9 cellular contexts compared by ENCODE assay signal in genomic region chr17:82257473-82257872, GRCh38.
DNase-seq lines count a peak whose midpoint lies in the region; ATAC-seq and TF ChIP-seq lines count a peak whose summit lies in the region.
"Had no signal": no experiment of that assay in that cellular context is flagged by ENCODE, and none has a peak within 500 bp of the region (broad histone marks: within the 10 kb centered on the region; RNA-seq: fewer than 3 reads in every experiment).

No MANE protein-coding gene starts in this region.

- H3K27me3 Mint-ChIP-seq in stimulated activated naive CD8-positive, alpha-beta T cell treated with anti-CD3 and anti-CD28 coated beads, Interleukin-15, Interleukin-2, amounts not matched to agents 100 ng/mL and 50 ng/mL, for 24 hours = no peaks in the 10 kb centered on the region

- no peak overlapping the region for H3K4me3 Mint-ChIP-seq in stimulated activated naive CD8-positive, alpha-beta T cell treated with anti-CD3 and anti-CD28 coated beads, Interleukin-15, Interleukin-2, amounts not matched to agents 100 ng/mL and 50 ng/mL, for 24 hours

- peaks cover 77% of the 10 kb centered on the region for H3K36me3 ChIP-seq in ACC112 (ENCODE audit: insufficient read depth, low read length)
- H3K36me3 ChIP-seq: ovary had no signal

- peak overlapping the region; percentile 74 for H3K27ac ChIP-seq in ACC112 (ENCODE audit: low read depth, low read length)
- H3K27ac ChIP-seq: ovary had no signal

- H3K79me2 ChIP-seq in ACC112 (ENCODE audit: control insufficient read depth, insufficient read depth, low read length, unreplicated experiment) = peaks cover 80% of the 10 kb centered on the region

- H3K27me3 ChIP-seq in ACC112 (ENCODE audit: insufficient read depth, low read length) = no peaks in the 10 kb centered on the region
- H3K27me3 ChIP-seq: ovary had no signal

- peaks cover 81% of the 10 kb centered on the region for H3K36me3 Mint-ChIP-seq in stimulated activated naive CD8-positive, alpha-beta T cell treated with anti-CD3 and anti-CD28 coated beads, Interleukin-15, Interleukin-2, amounts not matched to agents 100 ng/mL and 50 ng/mL, for 24 hours (ENCODE audit: low read depth)

- TF ChIP-seq CTCF in cardiac fibroblast (IDR thresholded peaks at IDR 0.05; ENCODE audit: low read depth, low read length) = no peak

- no peak overlapping the region for H2AFZ ChIP-seq in ACC112 (ENCODE audit: low read length, unreplicated experiment)

- H3K9me3 Mint-ChIP-seq in stimulated activated naive CD8-positive, alpha-beta T cell treated with anti-CD3 and anti-CD28 coated beads, Interleukin-15, Interleukin-2, amounts not matched to agents 100 ng/mL and 50 ng/mL, for 24 hours = no peaks in the 10 kb centered on the region

- ATAC-seq in SK-N-SH treated with all-trans-retinoic acid at 6 μM for 48 hours (peak; percentile 64), GM21447 (IDR thresholded peaks at IDR 0.05; ENCODE audit: unreplicated experiment) (no peak), HG02588 (IDR thresholded peaks at IDR 0.05; ENCODE audit: unreplicated experiment) (no peak)

- peaks cover 24% of the 10 kb centered on the region for H3K4me1 Mint-ChIP-seq in stimulated activated naive CD8-positive, alpha-beta T cell treated with anti-CD3 and anti-CD28 coated beads, Interleukin-15, Interleukin-2, amounts not matched to agents 100 ng/mL and 50 ng/mL, for 24 hours (ENCODE audit: low read depth)

- H3K4me1 ChIP-seq in ACC112 (ENCODE audit: control insufficient read depth, insufficient read depth, low read length, unreplicated experiment) = no peaks in the 10 kb centered on the region

- peak overlapping the region; percentile 77 for H3K27ac Mint-ChIP-seq in stimulated activated naive CD8-positive, alpha-beta T cell treated with anti-CD3 and anti-CD28 coated beads, Interleukin-15, Interleukin-2, amounts not matched to agents 100 ng/mL and 50 ng/mL, for 24 hours

- H3K4me3 ChIP-seq in ACC112 (ENCODE audit: low read depth, low read length) = no peak overlapping the region
- no peak overlapping the region for H3K4me3 ChIP-seq in cardiac fibroblast (replicated peaks in 1 of 2; ENCODE audit: low read depth in 2 of 2, low read length in 2 of 2)
- H3K4me3 ChIP-seq: ovary had no signal

- DNase-seq in cardiac fibroblast (ENCODE audit: low read depth in 2 of 2) (peak; percentile 49 to 53), midbrain (lab: John Stamatoyannopoulos, UW) (peak; percentile 72), T1000 (lab: John Stamatoyannopoulos, UW) (no peak)

TF ChIP-seq in SK-N-SH treated with all-trans-retinoic acid at 6 μM for 48 hours, 23 proteins besides CTCF, POLR2A, EP300 and RAD21 (continues in another document):
- TF ChIP-seq CSRNP3 (CRISPR knock-in tag; IDR thresholded peaks at IDR 0.05) (no peak), GLIS3 (CRISPR knock-in tag; IDR thresholded peaks at IDR 0.05) (no peak), CSDC2 (CRISPR knock-in tag; IDR thresholded peaks at IDR 0.05) (no peak), PPARA (CRISPR knock-in tag; IDR thresholded peaks at IDR 0.05; ENCODE audit: borderline replicate concordance) (no peak), ZFP3 (CRISPR knock-in tag; IDR thresholded peaks at IDR 0.05) (no peak), ZNF565 (CRISPR knock-in tag; conservative IDR thresholded peaks at IDR 0.05; ENCODE audit: low read depth) (no peak), PATZ1 (CRISPR knock-in tag; IDR thresholded peaks at IDR 0.05; ENCODE audit: borderline replicate concordance) (no peak), ESRRG (CRISPR knock-in tag; IDR thresholded peaks at IDR 0.05) (no peak), ZNF8 (CRISPR knock-in tag; IDR thresholded peaks at IDR 0.05) (no peak), TSHZ2 (CRISPR knock-in tag; IDR thresholded peaks at IDR 0.05) (no peak), ARNTL (CRISPR knock-in tag; IDR thresholded peaks at IDR 0.05; ENCODE audit: borderline replicate concordance, low read depth) (no peak), BACH2 (CRISPR knock-in tag; IDR thresholded peaks at IDR 0.05; ENCODE audit: borderline replicate concordance) (no peak), OSR1 (CRISPR knock-in tag; IDR thresholded peaks at IDR 0.05) (no peak), POU6F1 (CRISPR knock-in tag; IDR thresholded peaks at IDR 0.05; ENCODE audit: borderline replicate concordance, low read depth) (no peak), ISL1 (CRISPR knock-in tag; IDR thresholded peaks at IDR 0.05) (no peak), SNAI2 (CRISPR knock-in tag; IDR thresholded peaks at IDR 0.05) (no peak), ZC3H10 (CRISPR knock-in tag; IDR thresholded peaks at IDR 0.05) (no peak), TCF4 (CRISPR knock-in tag; IDR thresholded peaks at IDR 0.05; ENCODE audit: borderline replicate concordance) (no peak), RARB (CRISPR knock-in tag; IDR thresholded peaks at IDR 0.05) (no peak)
